ENCODE assay signal across 16 cellular contexts in genomic region chr18:2805970-2806943, GRCh38. TPM values are rescaled to one million over a fixed set of nuclear protein-coding genes. Genes with fewer than 3 reads are reported as not detected.
DNase-seq lines count a peak whose midpoint lies in the region; ATAC-seq, FAIRE-seq and TF ChIP-seq lines count a peak whose summit lies in the region.
"Had no signal": no experiment of that assay in that cellular context is flagged by ENCODE, and none has a peak within 500 bp of the region (broad histone marks: within the 10 kb centered on the region; RNA-seq: fewer than 3 reads in every experiment).

No MANE protein-coding gene starts in this region.

- peaks cover 14% of the 10 kb centered on the region for H3K36me3 Mint-ChIP-seq in neural progenitor cell

- H3K9me3 ChIP-seq in neural progenitor cell (ENCODE audit: low read depth) (no peaks in the 10 kb centered on the region), BE2C (no peaks in the 10 kb centered on the region)

- peak; percentile 74 for FAIRE-seq in D721Med (lab: Jason Lieb, UNC)
- no peak for FAIRE-seq in bronchial epithelial cell (lab: Jason Lieb, UNC)

- H3K9ac ChIP-seq in neural progenitor cell, result no peak overlapping the region

- H3K36me3 ChIP-seq in bronchial epithelial cell (ENCODE audit: control insufficient read depth, insufficient read depth, low read length) (no peaks in the 10 kb centered on the region), neural progenitor cell (peaks cover 7% of the 10 kb centered on the region), BE2C (no peaks in the 10 kb centered on the region)

- no peak overlapping the region for H3K4me3 Mint-ChIP-seq in neural progenitor cell
- H3K4me3 Mint-ChIP-seq: activated T-helper 1 cell treated with anti-CD3 and anti-CD28 coated beads, Interleukin-12 subunit alpha, Interleukin-12 subunit beta, Interleukin-2, Interleukin-4 antibody, amounts not matched to agents 30 ng/mL and 10 ng/mL and 1 ng/mL, durations not matched to agents 14 hours and 24 hours and 36 hours had no signal

- TF ChIP-seq CTCF in D721Med (IDR thresholded peaks at IDR 0.05; ENCODE audit: insufficient read depth, missing control alignments) (no peak), bronchial epithelial cell (IDR thresholded peaks at IDR 0.05; ENCODE audit: insufficient read depth, low read length, severe bottlenecking) (no peak), neural progenitor cell (IDR thresholded peaks at IDR 0.05) (no peak), BE2C (IDR thresholded peaks at IDR 0.05; ENCODE audit: low read depth, low read length) (no peak)

- H3K4me1 ChIP-seq in neural progenitor cell, result peaks cover 12% of the 10 kb centered on the region
- H3K4me1 ChIP-seq in BE2C, result no peaks in the 10 kb centered on the region
- H3K4me1 ChIP-seq: gastrocnemius medialis had no signal

- H2AFZ ChIP-seq in neural progenitor cell (replicated peaks), result no peak overlapping the region

- H3K4me3 ChIP-seq in bronchial epithelial cell (ENCODE audit: low read depth, low read length) (no peak overlapping the region), neural progenitor cell (no peak overlapping the region), BE2C (ENCODE audit: low read depth, low read length) (no peak overlapping the region)
- H3K4me3 ChIP-seq: gastrocnemius medialis, stomach had no signal

- peaks cover 2% of the 10 kb centered on the region for H3K27me3 Mint-ChIP-seq in neural progenitor cell (ENCODE audit: insufficient read depth, low read depth)

- no peak overlapping the region for H3K27ac Mint-ChIP-seq in neural progenitor cell
- H3K27ac Mint-ChIP-seq: activated T-helper 1 cell treated with anti-CD3 and anti-CD28 coated beads, Interleukin-12 subunit alpha, Interleukin-12 subunit beta, Interleukin-2, Interleukin-4 antibody, amounts not matched to agents 30 ng/mL and 10 ng/mL and 1 ng/mL, durations not matched to agents 14 hours and 24 hours and 36 hours had no signal

- H3K4me2 ChIP-seq in neural progenitor cell, result no peak overlapping the region

- peaks cover 8% of the 10 kb centered on the region for H3F3A ChIP-seq in neural progenitor cell (ENCODE audit: low read depth)

- no peaks in the 10 kb centered on the region for H3K79me2 ChIP-seq in neural progenitor cell (ENCODE audit: low read depth)

- DNase-seq in D721Med (ENCODE audit: insufficient read length, low spot score) (no peak), HT1080 (ENCODE audit: low read depth) (peak; percentile 3), bronchial epithelial cell (ENCODE audit: low read depth) (peak; percentile 2), neural progenitor cell (ENCODE audit: low spot score) (peak; percentile 4), BE2C (no peak), GM19238 (ENCODE audit: insufficient read length, low spot score) (no peak)
- DNase-seq: activated CD4-positive, CD25-positive, alpha-beta regulatory T cell; DMS79 treated with DMSO at 0.1 percent for 48 hours; gastrocnemius medialis; left cardiac atrium; NCI-H524; stimulated activated CD4-positive, alpha-beta T cell treated with anti-CD3 and anti-CD28 coated beads, Interleukin-4, amount 100 ng/mL, for 1 hour; stomach had no signal

- ATAC-seq in GM19397 (IDR thresholded peaks at IDR 0.05; ENCODE audit: unreplicated experiment) (no peak), HG02970 (IDR thresholded peaks at IDR 0.05; ENCODE audit: low FRiP score, unreplicated experiment) (no peak)
- ATAC-seq: gastrocnemius medialis, left cardiac atrium had no signal

- peaks cover 16% of the 10 kb centered on the region for H3K9me3 Mint-ChIP-seq in neural progenitor cell

- no peaks in the 10 kb centered on the region for H3K4me1 Mint-ChIP-seq in neural progenitor cell

- H3K27me3 ChIP-seq in bronchial epithelial cell (ENCODE audit: control insufficient read depth, insufficient read depth, low read length), result no peaks in the 10 kb centered on the region
- no peaks in the 10 kb centered on the region for H3K27me3 ChIP-seq in neural progenitor cell
- H3K27me3 ChIP-seq in BE2C, result no peaks in the 10 kb centered on the region
- H3K27me3 ChIP-seq: gastrocnemius medialis, stomach had no signal

- peak overlapping the region; percentile 45 for H3K27ac ChIP-seq in neural progenitor cell
- H3K27ac ChIP-seq: gastrocnemius medialis, stomach had no signal

- H4K20me1 ChIP-seq in neural progenitor cell (ENCODE audit: low read depth), result no peaks in the 10 kb centered on the region

RNA-seq across cellular contexts. Expression of gene EMILIN2, which starts 40.5 kb away (rescaled TPM):
- total RNA-seq in HT1080 (2014; rRNA removed; shearing (Covaris generic)), result 2.5 and 4.4 TPM in 2 replicates
- 7.2 and 8.1 TPM in 2 replicates for polyA plus RNA-seq in HT1080 (2015; cell fraction: cytosol; rRNA removed)
- 11.8 and 12.9 TPM in 2 replicates for polyA plus RNA-seq in HT1080 (2015; cell fraction: nucleus; rRNA removed)
- total RNA-seq in bronchial epithelial cell (0.38 and 1.3 TPM in 2 replicates), neural progenitor cell (ENCODE audit: low replicate concordance) (2.2 and 10.7 TPM in 2 replicates)
- 18.6 TPM for polyA plus RNA-seq in BE2C (2012; ENCODE audit: insufficient read depth, insufficient read length, low read depth)

Comparison
In these comparisons a context has a peak if more than half of its experiments do, and no peak if none do; other contexts are left out.
1. DNase-seq: peak in HT1080 (single experiment), bronchial epithelial cell (single experiment) and neural progenitor cell (single experiment); none in D721Med (single experiment), BE2C (single experiment) and GM19238 (single experiment).